In the genomic region with DNA sequence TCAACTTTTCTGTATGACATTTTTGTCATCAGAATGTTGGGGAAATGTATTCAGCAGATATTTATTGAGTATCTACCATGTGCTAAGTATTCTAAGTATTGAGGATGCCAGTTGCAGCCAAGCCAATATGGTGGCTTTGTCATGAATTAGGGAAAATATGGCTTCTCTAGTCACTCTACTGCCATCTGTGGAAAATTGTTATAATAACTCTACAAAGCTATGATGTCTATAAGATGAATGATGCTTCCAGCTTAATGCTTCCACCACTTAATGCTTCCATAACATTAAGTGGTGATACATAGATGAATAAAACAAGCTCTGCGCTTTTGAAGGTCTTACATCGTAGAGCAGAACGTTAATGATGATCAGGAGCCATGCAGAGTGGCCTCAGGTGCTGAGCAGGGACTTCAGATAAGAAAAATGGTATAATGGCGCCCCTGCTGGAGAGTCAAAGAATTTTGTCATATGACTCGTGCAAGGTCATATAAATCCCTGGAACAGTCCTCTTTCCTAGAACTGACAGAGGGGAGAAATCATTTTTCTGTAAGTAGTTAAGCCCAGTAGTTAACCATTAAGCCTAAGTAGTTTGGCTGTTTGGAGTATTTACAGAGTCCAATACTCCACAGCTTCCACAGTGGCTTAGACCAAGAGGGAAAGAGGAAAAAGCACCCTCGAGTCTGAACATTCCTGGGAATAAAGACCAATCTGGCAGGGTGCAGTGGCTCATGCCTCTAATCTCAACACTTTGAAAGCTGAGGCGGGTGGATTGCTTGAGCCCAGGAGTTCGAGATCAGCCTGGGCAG, we compare ENCODE assay signal across 8 cellular contexts. TPM values are rescaled to one million over a fixed set of nuclear protein-coding genes. Genes with fewer than 3 reads are reported as not detected.
A peak's percentile ranks its signal among the peaks of the same experiment; 100 is the strongest.
DNase-seq lines count a peak whose midpoint lies in the region; TF ChIP-seq lines count a peak whose summit lies in the region.

No MANE protein-coding gene starts in this region.

- peak; percentile 38 for DNase-seq in CMK (ENCODE audit: low read depth)
- DNase-seq in HL-60 (ENCODE audit: low read depth in 1 of 2, low spot score in 1 of 2) = peak; percentile 58 to 74
- peak; percentile 51 for DNase-seq in NOMO-1 treated with dmso at 0.1 percent for 144 hours (lab: John Stamatoyannopoulos, UW; ENCODE audit: unreplicated experiment)
- DNase-seq in activated CD8-positive, alpha-beta memory T cell treated with anti-CD3 and anti-CD28 coated beads, Interleukin-2, amount 50 U/mL, for 48 hours = peak; percentile 68
- DNase-seq in fibroblast of mammary gland (ENCODE audit: low read depth) = peak; percentile 64
- DNase-seq in stimulated activated CD4-positive, alpha-beta T cell treated with anti-CD3 and anti-CD28 coated beads, Interleukin-12 subunit alpha, Interleukin-12 subunit beta, amount 100 ng/mL, for 4 hours = peak; percentile 50
- DNase-seq in C1 segment of cervical spinal cord (lab: John Stamatoyannopoulos, UW) = no peak
- DNase-seq in ovary = no peak

- peaks cover 2% of the 10 kb centered on the region for H3K4me1 ChIP-seq in ovary (ENCODE audit: insufficient read depth)

- 54 to 56% (median 56%) methylated on average over 8 of the region's 8 CpGs for WGBS in ovary, 3 donors

- H3K9me3 ChIP-seq in ovary = no peaks in the 10 kb centered on the region

- no peak for TF ChIP-seq POLR2A in ovary (IDR thresholded peaks at IDR 0.05)

- no peak for TF ChIP-seq EP300 in ovary (IDR thresholded peaks at IDR 0.05)

- H3K4me3 ChIP-seq in HL-60 (replicated peaks; ENCODE audit: insufficient read depth, low read length) (no peak overlapping the region), fibroblast of mammary gland (ENCODE audit: control insufficient read depth, low read depth, low read length) (no peak overlapping the region), ovary (no peak overlapping the region)

- no peaks in the 10 kb centered on the region for H3K27me3 ChIP-seq in HL-60 (ENCODE audit: insufficient read depth, poor library complexity, severe bottlenecking)
- H3K27me3 ChIP-seq in ovary = no peaks in the 10 kb centered on the region

- TF ChIP-seq CTCF in HL-60 (IDR thresholded peaks at IDR 0.05; ENCODE audit: insufficient read depth, low read length) = peak; percentile 39
- peak; percentile 57 for TF ChIP-seq CTCF in fibroblast of mammary gland (conservative IDR thresholded peaks at IDR 0.05; ENCODE audit: control insufficient read depth, insufficient read depth, low read depth, low read length)
- TF ChIP-seq CTCF in ovary (IDR thresholded peaks at IDR 0.05) = no peak

- no peaks in the 10 kb centered on the region for H3K36me3 ChIP-seq in ovary

- intact Hi-C loops in ovary (cut with DNase I) = no loop called here

- H3K27ac ChIP-seq in HL-60 (replicated peaks) (no peak overlapping the region; the same call in 1 of the 2 replicates), ovary (no peak overlapping the region)

RNA-seq across cellular contexts. Expression of a gene that starts 2.7 kb away (rescaled TPM):
- total RNA-seq in ovary = under 1 TPM in 1 of 7 donors, not detected in 6; 0.36 TPM
- polyA plus RNA-seq in ovary = not detected

RNA-seq across cellular contexts. Expression of a gene that starts 42.2 kb away (rescaled TPM):
- total RNA-seq in ovary = 10 to 100 TPM; 24.4 to 53.8 (median 30.8) TPM
- 10 to 100 TPM in 1 of 2 donors, 1 to 10 TPM in 1; 8.6 to 18.9 TPM for polyA plus RNA-seq in ovary

RNA-seq across cellular contexts. Expression of a gene that starts 44.8 kb away (rescaled TPM):
- 10 to 100 TPM; 12.9 to 27.6 (median 23.1) TPM for total RNA-seq in ovary
- 10 to 100 TPM; 17.3 to 32.0 TPM for polyA plus RNA-seq in ovary

Comparison
In these comparisons a context has a peak if more than half of its experiments do, and no peak if none do; other contexts are left out.
1. DNase-seq: peak in CMK (single experiment), HL-60 (2 of 2), NOMO-1 treated with dmso at 0.1 percent for 144 hours (single experiment), activated CD8-positive, alpha-beta memory T cell treated with anti-CD3 and anti-CD28 coated beads, Interleukin-2, amount 50 U/mL, for 48 hours (single experiment), fibroblast of mammary gland (single experiment) and stimulated activated CD4-positive, alpha-beta T cell treated with anti-CD3 and anti-CD28 coated beads, Interleukin-12 subunit alpha, Interleukin-12 subunit beta, amount 100 ng/mL, for 4 hours (single experiment); none in C1 segment of cervical spinal cord (0 of 14) and ovary (0 of 5).
2. CTCF ChIP-seq: peak in HL-60 (single experiment) and fibroblast of mammary gland (single experiment); none in ovary (0 of 3).